In the genomic region with DNA sequence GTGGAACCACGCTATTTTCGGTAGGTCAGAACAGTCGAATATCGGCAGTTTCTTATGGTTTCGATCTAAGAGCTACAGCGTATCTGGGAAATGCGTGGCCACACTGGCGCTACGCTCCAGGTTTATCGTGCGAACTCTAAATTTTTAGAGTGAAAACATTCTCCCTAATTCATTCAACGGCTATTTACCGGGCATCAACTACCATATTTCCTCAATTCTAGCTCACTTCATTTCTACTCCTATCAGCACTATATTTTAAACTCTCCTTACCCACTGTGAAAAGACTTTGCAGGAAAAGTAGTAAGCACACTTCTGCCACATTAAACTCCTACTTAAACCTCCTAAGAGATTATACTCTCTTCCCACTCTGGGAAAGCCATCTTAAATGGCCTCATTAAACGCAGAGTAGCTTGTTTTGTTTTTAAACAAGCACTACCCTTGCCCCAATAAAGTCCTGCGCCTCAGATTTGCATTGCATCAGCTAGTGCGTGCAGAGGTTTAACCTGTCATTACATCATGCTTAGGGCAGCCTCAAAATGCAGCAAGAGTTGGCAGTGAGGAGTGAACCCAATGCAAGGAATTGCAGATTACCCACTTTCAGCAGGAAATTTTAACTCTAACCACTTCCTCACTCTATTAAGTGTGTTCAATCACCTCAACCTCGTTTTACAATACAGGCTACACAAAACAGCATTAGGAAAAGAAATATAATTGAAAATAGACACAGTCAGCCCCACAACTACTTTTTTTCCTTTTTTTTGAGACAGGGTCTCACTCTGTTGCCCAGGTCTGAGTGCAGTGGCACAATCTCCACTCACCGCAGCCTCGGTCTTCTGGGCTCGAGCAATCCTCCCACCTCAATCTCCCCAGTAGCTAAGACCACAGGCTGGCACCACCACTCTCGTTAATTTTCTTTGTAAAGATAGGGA, we compare ENCODE assay signal across 1 cellular context.
TF ChIP-seq lines count a peak whose summit lies in the region.

No MANE protein-coding gene starts in this region.

TF ChIP-seq in HepG2, 621 proteins besides CTCF, POLR2A, EP300 and RAD21 (continued from another document):
- TF ChIP-seq ZSCAN31 (CRISPR knock-in tag; IDR thresholded peaks at IDR 0.05; ENCODE audit: low read depth): no peak
- no peak for TF ChIP-seq MTF1 (CRISPR knock-in tag; IDR thresholded peaks at IDR 0.05)
- TF ChIP-seq, protein P1, sequence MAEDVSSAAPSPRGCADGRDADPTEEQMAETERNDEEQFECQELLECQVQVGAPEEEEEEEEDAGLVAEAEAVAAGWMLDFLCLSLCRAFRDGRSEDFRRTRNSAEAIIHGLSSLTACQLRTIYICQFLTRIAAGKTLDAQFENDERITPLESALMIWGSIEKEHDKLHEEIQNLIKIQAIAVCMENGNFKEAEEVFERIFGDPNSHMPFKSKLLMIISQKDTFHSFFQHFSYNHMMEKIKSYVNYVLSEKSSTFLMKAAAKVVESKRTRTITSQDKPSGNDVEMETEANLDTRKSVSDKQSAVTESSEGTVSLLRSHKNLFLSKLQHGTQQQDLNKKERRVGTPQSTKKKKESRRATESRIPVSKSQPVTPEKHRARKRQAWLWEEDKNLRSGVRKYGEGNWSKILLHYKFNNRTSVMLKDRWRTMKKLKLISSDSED (CRISPR knock-in tag; IDR thresholded peaks at IDR 0.05): no peak
- peak in 1 of 2 experiments; percentile 60; a peak in 2 of 4 replicates for TF ChIP-seq KLF16 (CRISPR knock-in tag; IDR thresholded peaks at IDR 0.05)
- TF ChIP-seq ZNF614 (CRISPR knock-in tag; IDR thresholded peaks at IDR 0.05; ENCODE audit: borderline replicate concordance): peak; percentile 49; the same call in 1 of the 2 replicates
- no peak for TF ChIP-seq ZNF850 (CRISPR knock-in tag; conservative IDR thresholded peaks at IDR 0.05)
- no peak for TF ChIP-seq TAF1 (CRISPR knock-in tag; IDR thresholded peaks at IDR 0.05)
- no peak for TF ChIP-seq SIN3B (IDR thresholded peaks at IDR 0.05; ENCODE audit: low read length)
- TF ChIP-seq HNRNPUL1 (IDR thresholded peaks at IDR 0.05; ENCODE audit: low read depth, low read length): no peak
- TF ChIP-seq SNRNP70 (IDR thresholded peaks at IDR 0.05; ENCODE audit: low read depth, low read length): no peak
- TF ChIP-seq, protein P2, sequence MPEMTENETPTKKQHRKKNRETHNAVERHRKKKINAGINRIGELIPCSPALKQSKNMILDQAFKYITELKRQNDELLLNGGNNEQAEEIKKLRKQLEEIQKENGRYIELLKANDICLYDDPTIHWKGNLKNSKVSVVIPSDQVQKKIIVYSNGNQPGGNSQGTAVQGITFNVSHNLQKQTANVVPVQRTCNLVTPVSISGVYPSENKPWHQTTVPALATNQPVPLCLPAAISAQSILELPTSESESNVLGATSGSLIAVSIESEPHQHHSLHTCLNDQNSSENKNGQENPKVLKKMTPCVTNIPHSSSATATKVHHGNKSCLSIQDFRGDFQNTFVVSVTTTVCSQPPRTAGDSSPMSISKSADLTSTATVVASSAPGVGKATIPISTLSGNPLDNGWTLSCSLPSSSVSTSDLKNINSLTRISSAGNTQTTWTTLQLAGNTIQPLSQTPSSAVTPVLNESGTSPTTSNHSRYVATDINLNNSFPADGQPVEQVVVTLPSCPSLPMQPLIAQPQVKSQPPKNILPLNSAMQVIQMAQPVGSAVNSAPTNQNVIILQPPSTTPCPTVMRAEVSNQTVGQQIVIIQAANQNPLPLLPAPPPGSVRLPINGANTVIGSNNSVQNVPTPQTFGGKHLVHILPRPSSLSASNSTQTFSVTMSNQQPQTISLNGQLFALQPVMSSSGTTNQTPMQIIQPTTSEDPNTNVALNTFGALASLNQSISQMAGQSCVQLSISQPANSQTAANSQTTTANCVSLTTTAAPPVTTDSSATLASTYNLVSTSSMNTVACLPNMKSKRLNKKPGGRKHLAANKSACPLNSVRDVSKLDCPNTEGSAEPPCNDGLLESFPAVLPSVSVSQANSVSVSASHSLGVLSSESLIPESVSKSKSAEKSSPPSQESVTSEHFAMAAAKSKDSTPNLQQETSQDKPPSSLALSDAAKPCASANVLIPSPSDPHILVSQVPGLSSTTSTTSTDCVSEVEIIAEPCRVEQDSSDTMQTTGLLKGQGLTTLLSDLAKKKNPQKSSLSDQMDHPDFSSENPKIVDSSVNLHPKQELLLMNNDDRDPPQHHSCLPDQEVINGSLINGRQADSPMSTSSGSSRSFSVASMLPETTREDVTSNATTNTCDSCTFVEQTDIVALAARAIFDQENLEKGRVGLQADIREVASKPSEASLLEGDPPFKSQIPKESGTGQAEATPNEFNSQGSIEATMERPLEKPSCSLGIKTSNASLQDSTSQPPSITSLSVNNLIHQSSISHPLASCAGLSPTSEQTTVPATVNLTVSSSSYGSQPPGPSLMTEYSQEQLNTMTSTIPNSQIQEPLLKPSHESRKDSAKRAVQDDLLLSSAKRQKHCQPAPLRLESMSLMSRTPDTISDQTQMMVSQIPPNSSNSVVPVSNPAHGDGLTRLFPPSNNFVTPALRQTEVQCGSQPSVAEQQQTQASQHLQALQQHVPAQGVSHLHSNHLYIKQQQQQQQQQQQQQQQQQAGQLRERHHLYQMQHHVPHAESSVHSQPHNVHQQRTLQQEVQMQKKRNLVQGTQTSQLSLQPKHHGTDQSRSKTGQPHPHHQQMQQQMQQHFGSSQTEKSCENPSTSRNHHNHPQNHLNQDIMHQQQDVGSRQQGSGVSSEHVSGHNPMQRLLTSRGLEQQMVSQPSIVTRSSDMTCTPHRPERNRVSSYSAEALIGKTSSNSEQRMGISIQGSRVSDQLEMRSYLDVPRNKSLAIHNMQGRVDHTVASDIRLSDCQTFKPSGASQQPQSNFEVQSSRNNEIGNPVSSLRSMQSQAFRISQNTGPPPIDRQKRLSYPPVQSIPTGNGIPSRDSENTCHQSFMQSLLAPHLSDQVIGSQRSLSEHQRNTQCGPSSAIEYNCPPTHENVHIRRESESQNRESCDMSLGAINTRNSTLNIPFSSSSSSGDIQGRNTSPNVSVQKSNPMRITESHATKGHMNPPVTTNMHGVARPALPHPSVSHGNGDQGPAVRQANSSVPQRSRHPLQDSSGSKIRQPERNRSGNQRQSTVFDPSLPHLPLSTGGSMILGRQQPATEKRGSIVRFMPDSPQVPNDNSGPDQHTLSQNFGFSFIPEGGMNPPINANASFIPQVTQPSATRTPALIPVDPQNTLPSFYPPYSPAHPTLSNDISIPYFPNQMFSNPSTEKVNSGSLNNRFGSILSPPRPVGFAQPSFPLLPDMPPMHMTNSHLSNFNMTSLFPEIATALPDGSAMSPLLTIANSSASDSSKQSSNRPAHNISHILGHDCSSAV (CRISPR knock-in tag; IDR thresholded peaks at IDR 0.05; ENCODE audit: borderline replicate concordance): no peak
- TF ChIP-seq, protein P3, sequence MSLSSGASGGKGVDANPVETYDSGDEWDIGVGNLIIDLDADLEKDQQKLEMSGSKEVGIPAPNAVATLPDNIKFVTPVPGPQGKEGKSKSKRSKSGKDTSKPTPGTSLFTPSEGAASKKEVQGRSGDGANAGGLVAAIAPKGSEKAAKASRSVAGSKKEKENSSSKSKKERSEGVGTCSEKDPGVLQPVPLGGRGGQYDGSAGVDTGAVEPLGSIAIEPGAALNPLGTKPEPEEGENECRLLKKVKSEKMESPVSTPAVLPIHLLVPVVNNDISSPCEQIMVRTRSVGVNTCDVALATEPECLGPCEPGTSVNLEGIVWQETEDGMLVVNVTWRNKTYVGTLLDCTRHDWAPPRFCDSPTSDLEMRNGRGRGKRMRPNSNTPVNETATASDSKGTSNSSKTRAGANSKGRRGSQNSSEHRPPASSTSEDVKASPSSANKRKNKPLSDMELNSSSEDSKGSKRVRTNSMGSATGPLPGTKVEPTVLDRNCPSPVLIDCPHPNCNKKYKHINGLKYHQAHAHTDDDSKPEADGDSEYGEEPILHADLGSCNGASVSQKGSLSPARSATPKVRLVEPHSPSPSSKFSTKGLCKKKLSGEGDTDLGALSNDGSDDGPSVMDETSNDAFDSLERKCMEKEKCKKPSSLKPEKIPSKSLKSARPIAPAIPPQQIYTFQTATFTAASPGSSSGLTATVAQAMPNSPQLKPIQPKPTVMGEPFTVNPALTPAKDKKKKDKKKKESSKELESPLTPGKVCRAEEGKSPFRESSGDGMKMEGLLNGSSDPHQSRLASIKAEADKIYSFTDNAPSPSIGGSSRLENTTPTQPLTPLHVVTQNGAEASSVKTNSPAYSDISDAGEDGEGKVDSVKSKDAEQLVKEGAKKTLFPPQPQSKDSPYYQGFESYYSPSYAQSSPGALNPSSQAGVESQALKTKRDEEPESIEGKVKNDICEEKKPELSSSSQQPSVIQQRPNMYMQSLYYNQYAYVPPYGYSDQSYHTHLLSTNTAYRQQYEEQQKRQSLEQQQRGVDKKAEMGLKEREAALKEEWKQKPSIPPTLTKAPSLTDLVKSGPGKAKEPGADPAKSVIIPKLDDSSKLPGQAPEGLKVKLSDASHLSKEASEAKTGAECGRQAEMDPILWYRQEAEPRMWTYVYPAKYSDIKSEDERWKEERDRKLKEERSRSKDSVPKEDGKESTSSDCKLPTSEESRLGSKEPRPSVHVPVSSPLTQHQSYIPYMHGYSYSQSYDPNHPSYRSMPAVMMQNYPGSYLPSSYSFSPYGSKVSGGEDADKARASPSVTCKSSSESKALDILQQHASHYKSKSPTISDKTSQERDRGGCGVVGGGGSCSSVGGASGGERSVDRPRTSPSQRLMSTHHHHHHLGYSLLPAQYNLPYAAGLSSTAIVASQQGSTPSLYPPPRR (CRISPR knock-in tag; IDR thresholded peaks at IDR 0.05; ENCODE audit: borderline replicate concordance): no peak
- TF ChIP-seq ZNF263 (CRISPR knock-in tag; IDR thresholded peaks at IDR 0.05): no peak
- TF ChIP-seq BRCA1 (CRISPR knock-in tag; IDR thresholded peaks at IDR 0.05): no peak
- TF ChIP-seq TCF7 (IDR thresholded peaks at IDR 0.05; ENCODE audit: low read depth): no peak
- no peak for TF ChIP-seq HNRNPLL (IDR thresholded peaks at IDR 0.05; ENCODE audit: low read depth, low read length, poor library complexity, severe bottlenecking)
- peak; percentile 52; the same call in 1 of the 2 replicates for TF ChIP-seq CHD4 (IDR thresholded peaks at IDR 0.05; ENCODE audit: borderline replicate concordance, low read length)
- TF ChIP-seq, protein P4, sequence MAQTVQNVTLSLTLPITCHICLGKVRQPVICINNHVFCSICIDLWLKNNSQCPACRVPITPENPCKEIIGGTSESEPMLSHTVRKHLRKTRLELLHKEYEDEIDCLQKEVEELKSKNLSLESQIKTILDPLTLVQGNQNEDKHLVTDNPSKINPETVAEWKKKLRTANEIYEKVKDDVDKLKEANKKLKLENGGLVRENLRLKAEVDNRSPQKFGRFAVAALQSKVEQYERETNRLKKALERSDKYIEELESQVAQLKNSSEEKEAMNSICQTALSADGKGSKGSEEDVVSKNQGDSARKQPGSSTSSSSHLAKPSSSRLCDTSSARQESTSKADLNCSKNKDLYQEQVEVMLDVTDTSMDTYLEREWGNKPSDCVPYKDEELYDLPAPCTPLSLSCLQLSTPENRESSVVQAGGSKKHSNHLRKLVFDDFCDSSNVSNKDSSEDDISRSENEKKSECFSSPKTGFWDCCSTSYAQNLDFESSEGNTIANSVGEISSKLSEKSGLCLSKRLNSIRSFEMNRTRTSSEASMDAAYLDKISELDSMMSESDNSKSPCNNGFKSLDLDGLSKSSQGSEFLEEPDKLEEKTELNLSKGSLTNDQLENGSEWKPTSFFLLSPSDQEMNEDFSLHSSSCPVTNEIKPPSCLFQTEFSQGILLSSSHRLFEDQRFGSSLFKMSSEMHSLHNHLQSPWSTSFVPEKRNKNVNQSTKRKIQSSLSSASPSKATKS (CRISPR knock-in tag; IDR thresholded peaks at IDR 0.05): no peak
- TF ChIP-seq ZC3H13 (CRISPR knock-in tag; IDR thresholded peaks at IDR 0.05): no peak
- no peak for TF ChIP-seq SP4 (CRISPR knock-in tag; IDR thresholded peaks at IDR 0.05)
- TF ChIP-seq, protein P5, sequence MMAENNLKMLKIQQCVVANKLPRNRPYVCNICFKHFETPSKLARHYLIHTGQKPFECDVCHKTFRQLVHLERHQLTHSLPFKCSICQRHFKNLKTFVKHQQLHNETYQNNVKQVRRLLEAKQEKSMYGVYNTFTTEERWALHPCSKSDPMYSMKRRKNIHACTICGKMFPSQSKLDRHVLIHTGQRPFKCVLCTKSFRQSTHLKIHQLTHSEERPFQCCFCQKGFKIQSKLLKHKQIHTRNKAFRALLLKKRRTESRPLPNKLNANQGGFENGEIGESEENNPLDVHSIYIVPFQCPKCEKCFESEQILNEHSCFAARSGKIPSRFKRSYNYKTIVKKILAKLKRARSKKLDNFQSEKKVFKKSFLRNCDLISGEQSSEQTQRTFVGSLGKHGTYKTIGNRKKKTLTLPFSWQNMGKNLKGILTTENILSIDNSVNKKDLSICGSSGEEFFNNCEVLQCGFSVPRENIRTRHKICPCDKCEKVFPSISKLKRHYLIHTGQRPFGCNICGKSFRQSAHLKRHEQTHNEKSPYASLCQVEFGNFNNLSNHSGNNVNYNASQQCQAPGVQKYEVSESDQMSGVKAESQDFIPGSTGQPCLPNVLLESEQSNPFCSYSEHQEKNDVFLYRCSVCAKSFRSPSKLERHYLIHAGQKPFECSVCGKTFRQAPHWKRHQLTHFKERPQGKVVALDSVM (CRISPR knock-in tag; IDR thresholded peaks at IDR 0.05): no peak
- TF ChIP-seq, protein P6, sequence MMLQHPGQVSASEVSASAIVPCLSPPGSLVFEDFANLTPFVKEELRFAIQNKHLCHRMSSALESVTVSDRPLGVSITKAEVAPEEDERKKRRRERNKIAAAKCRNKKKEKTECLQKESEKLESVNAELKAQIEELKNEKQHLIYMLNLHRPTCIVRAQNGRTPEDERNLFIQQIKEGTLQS (CRISPR knock-in tag; IDR thresholded peaks at IDR 0.05): peak; percentile 92
- TF ChIP-seq SOX6 (IDR thresholded peaks at IDR 0.05): no peak
- peak; percentile 37; the same call in 1 of the 2 replicates for TF ChIP-seq SOX6 (CRISPR knock-in tag; IDR thresholded peaks at IDR 0.05)
- TF ChIP-seq ATF7-NPFF (CRISPR knock-in tag; IDR thresholded peaks at IDR 0.05; ENCODE audit: low read depth): no peak
- no peak; the same call in 1 of the 2 replicates for TF ChIP-seq GATAD1 (CRISPR knock-in tag; IDR thresholded peaks at IDR 0.05)
TF ChIP-seq in HepG2: peak in this region for 104.
